1 cellular context compared by ENCODE assay signal in the genomic region with DNA sequence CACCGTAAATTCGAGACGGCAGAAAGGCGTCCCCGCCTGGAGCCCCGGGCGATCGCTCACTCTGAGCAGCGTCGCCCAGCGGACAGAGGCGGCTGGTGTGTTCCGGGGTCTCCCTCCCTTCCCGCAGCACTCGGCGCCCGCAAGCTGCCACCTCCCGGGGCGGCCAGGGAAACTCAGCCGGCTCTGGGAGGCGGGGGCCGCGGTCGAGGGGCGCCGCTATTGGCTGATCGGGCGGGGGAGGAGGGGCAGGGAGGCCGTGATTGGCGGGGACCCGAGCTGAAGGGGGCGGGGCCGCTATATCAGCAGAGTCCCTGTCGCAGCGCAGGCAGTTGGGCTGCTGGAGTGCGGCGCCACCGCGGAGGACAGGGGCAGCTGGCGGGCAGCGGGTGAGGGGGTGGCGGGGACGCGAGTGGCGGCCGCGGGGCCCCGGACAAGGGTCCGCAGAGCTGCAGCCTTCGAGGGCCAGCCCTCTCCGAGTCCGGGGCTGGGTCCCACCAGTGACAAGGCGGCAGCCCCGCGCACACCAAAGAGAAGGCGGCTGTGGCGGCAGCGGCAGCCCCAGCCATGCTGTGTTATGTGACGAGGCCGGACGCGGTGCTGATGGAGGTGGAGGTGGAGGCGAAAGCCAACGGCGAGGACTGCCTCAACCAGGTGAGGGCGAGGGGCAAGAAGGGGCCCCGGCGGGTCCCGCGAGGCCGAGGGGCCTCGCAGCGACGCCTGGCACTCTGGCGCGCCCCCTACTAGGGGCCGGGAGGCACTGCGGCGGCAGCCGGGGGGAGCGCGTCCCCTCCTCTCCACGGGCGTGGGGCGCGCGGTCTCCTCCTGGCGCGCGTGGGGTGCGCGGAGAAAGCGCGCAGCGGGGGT.
TF ChIP-seq lines count a peak whose summit lies in the region.

Gene MYLIP (plus strand): TSS at position 328 of the 864 bp plus-strand sequence. CDS start 237 bp downstream, at position 565.

TF ChIP-seq in HepG2, 621 proteins besides CTCF, POLR2A, EP300 and RAD21 (continued from another document and continues in another):
- TF ChIP-seq ZNF878 (CRISPR knock-in tag; IDR thresholded peaks at IDR 0.05) (no peak; the same call in 1 of the 2 replicates), CHCHD3 (CRISPR knock-in tag; IDR thresholded peaks at IDR 0.05) (no peak; the same call in 1 of the 2 replicates), ZKSCAN8 (CRISPR knock-in tag; IDR thresholded peaks at IDR 0.05; ENCODE audit: borderline replicate concordance) (peak; percentile 72; the same call in 1 of the 2 replicates), GATAD2A (CRISPR knock-in tag; IDR thresholded peaks at IDR 0.05) (0 out of 2 replicates have a peak, but pooled peaks have one; percentile 34), HOMEZ (CRISPR knock-in tag; IDR thresholded peaks at IDR 0.05; ENCODE audit: low read depth) (peak; percentile 79), ZNF512 (CRISPR knock-in tag; IDR thresholded peaks at IDR 0.05) (no peak), GTF2F1 (IDR thresholded peaks at IDR 0.05; ENCODE audit: low read length) (peak; percentile 85), ZEB1 (IDR thresholded peaks at IDR 0.05; ENCODE audit: insufficient replicate concordance, low read depth) (peak; percentile 14), ZNF260 (CRISPR knock-in tag; IDR thresholded peaks at IDR 0.05; ENCODE audit: borderline replicate concordance, low read depth) (no peak), ZFP37 (CRISPR knock-in tag; IDR thresholded peaks at IDR 0.05; ENCODE audit: borderline replicate concordance) (peak; percentile 55; the same call in 1 of the 2 replicates), PRDM15 (CRISPR knock-in tag; IDR thresholded peaks at IDR 0.05) (peak; percentile 62; the same call in 1 of the 2 replicates), ZNF510 (CRISPR knock-in tag; IDR thresholded peaks at IDR 0.05; ENCODE audit: low read depth) (peak; percentile 86; the same call in 1 of the 2 replicates), HMGXB4 (CRISPR knock-in tag; IDR thresholded peaks at IDR 0.05; ENCODE audit: borderline replicate concordance in 1 of 2, low read depth in 1 of 2) (peak; percentile 87 to 88), GPN1 (CRISPR knock-in tag; IDR thresholded peaks at IDR 0.05; ENCODE audit: borderline replicate concordance) (0 out of 2 replicates have a peak, but pooled peaks have one; percentile 19), MYC (CRISPR knock-in tag; IDR thresholded peaks at IDR 0.05; ENCODE audit: borderline replicate concordance) (peak; percentile 79), NFYC (CRISPR knock-in tag; IDR thresholded peaks at IDR 0.05) (peak; percentile 93), NCOR1 (IDR thresholded peaks at IDR 0.05; ENCODE audit: borderline replicate concordance, low read length) (no peak), HDAC1 (CRISPR knock-in tag; IDR thresholded peaks at IDR 0.05) (peak; percentile 90), ZSCAN30 (CRISPR knock-in tag; IDR thresholded peaks at IDR 0.05) (peak; percentile 95), CENPBD1 (CRISPR knock-in tag; IDR thresholded peaks at IDR 0.05; ENCODE audit: borderline replicate concordance, low read depth) (no peak), MATR3 (CRISPR knock-in tag; IDR thresholded peaks at IDR 0.05) (0 out of 2 replicates have a peak, but pooled peaks have one; percentile 80), HMG20A (CRISPR knock-in tag; IDR thresholded peaks at IDR 0.05; ENCODE audit: borderline replicate concordance) (peak; percentile 44), ZBTB49 (CRISPR knock-in tag; IDR thresholded peaks at IDR 0.05; ENCODE audit: borderline replicate concordance) (no peak), ZNF10 (CRISPR knock-in tag; IDR thresholded peaks at IDR 0.05; ENCODE audit: borderline replicate concordance, low read depth) (no peak)
- TF ChIP-seq, protein P1, sequence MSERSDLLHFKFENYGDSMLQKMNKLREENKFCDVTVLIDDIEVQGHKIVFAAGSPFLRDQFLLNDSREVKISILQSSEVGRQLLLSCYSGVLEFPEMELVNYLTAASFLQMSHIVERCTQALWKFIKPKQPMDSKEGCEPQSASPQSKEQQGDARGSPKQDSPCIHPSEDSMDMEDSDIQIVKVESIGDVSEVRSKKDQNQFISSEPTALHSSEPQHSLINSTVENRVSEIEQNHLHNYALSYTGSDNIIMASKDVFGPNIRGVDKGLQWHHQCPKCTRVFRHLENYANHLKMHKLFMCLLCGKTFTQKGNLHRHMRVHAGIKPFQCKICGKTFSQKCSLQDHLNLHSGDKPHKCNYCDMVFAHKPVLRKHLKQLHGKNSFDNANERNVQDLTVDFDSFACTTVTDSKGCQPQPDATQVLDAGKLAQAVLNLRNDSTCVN (CRISPR knock-in tag; IDR thresholded peaks at IDR 0.05; ENCODE audit: borderline replicate concordance): peak; percentile 92; the same call in 1 of the 2 replicates
- TF ChIP-seq, protein P2, sequence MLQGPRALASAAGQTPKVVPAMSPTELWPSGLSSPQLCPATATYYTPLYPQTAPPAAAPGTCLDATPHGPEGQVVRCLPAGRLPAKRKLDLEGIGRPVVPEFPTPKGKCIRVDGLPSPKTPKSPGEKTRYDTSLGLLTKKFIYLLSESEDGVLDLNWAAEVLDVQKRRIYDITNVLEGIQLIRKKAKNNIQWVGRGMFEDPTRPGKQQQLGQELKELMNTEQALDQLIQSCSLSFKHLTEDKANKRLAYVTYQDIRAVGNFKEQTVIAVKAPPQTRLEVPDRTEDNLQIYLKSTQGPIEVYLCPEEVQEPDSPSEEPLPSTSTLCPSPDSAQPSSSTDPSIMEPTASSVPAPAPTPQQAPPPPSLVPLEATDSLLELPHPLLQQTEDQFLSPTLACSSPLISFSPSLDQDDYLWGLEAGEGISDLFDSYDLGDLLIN (CRISPR knock-in tag; IDR thresholded peaks at IDR 0.05; ENCODE audit: borderline replicate concordance): no peak
- TF ChIP-seq, protein P3, sequence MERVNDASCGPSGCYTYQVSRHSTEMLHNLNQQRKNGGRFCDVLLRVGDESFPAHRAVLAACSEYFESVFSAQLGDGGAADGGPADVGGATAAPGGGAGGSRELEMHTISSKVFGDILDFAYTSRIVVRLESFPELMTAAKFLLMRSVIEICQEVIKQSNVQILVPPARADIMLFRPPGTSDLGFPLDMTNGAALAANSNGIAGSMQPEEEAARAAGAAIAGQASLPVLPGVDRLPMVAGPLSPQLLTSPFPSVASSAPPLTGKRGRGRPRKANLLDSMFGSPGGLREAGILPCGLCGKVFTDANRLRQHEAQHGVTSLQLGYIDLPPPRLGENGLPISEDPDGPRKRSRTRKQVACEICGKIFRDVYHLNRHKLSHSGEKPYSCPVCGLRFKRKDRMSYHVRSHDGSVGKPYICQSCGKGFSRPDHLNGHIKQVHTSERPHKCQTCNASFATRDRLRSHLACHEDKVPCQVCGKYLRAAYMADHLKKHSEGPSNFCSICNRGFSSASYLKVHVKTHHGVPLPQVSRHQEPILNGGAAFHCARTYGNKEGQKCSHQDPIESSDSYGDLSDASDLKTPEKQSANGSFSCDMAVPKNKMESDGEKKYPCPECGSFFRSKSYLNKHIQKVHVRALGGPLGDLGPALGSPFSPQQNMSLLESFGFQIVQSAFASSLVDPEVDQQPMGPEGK (CRISPR knock-in tag; IDR thresholded peaks at IDR 0.05): peak; percentile 76
- TF ChIP-seq, protein P4, sequence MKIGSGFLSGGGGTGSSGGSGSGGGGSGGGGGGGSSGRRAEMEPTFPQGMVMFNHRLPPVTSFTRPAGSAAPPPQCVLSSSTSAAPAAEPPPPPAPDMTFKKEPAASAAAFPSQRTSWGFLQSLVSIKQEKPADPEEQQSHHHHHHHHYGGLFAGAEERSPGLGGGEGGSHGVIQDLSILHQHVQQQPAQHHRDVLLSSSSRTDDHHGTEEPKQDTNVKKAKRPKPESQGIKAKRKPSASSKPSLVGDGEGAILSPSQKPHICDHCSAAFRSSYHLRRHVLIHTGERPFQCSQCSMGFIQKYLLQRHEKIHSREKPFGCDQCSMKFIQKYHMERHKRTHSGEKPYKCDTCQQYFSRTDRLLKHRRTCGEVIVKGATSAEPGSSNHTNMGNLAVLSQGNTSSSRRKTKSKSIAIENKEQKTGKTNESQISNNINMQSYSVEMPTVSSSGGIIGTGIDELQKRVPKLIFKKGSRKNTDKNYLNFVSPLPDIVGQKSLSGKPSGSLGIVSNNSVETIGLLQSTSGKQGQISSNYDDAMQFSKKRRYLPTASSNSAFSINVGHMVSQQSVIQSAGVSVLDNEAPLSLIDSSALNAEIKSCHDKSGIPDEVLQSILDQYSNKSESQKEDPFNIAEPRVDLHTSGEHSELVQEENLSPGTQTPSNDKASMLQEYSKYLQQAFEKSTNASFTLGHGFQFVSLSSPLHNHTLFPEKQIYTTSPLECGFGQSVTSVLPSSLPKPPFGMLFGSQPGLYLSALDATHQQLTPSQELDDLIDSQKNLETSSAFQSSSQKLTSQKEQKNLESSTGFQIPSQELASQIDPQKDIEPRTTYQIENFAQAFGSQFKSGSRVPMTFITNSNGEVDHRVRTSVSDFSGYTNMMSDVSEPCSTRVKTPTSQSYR (CRISPR knock-in tag; IDR thresholded peaks at IDR 0.05; ENCODE audit: borderline replicate concordance): peak; percentile 98
- TF ChIP-seq, protein P5, sequence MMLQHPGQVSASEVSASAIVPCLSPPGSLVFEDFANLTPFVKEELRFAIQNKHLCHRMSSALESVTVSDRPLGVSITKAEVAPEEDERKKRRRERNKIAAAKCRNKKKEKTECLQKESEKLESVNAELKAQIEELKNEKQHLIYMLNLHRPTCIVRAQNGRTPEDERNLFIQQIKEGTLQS (CRISPR knock-in tag; IDR thresholded peaks at IDR 0.05): peak; percentile 55; the same call in 1 of the 2 replicates
